7 cellular contexts compared by ENCODE assay signal in the genomic region with DNA sequence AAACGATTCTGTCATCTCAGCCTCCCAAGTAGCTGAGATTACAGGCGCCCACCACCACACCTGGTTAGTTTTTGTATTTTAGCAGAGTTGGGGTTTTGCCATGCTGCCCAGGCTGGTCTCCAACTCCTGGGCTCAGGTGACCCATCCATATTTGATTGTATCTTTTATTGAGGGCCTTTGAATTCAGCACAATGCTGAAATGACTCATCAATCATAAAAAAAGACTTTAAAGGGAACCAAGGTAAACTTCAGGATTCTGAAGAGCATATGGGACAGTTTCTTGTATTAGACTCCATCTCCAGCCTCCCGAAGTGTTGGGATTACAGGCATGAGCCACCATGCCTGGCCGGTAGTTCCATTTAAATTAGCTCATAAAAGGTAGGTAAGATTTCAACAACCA.
"Had no signal": no experiment of that assay in that cellular context is flagged by ENCODE, and none has a peak within 500 bp of the region (broad histone marks: within the 10 kb centered on the region; RNA-seq: fewer than 3 reads in every experiment).

No MANE protein-coding gene starts in this region.

- H3K27ac ChIP-seq: HL-60 had no signal

- DNase-seq: IMR-90, KBM-7, KG1 had no signal

- H3K4me3 ChIP-seq: K562 had no signal

- H3K4me3 Mint-ChIP-seq: IgD-negative memory B cell had no signal

- ATAC-seq: HepG2, K562 had no signal

- H3K36me3 Mint-ChIP-seq: IgD-negative memory B cell had no signal

- H3K27ac Mint-ChIP-seq: IgD-negative memory B cell had no signal
